Comparison of ENCODE assay signal across 11 cellular contexts in the genomic region with DNA sequence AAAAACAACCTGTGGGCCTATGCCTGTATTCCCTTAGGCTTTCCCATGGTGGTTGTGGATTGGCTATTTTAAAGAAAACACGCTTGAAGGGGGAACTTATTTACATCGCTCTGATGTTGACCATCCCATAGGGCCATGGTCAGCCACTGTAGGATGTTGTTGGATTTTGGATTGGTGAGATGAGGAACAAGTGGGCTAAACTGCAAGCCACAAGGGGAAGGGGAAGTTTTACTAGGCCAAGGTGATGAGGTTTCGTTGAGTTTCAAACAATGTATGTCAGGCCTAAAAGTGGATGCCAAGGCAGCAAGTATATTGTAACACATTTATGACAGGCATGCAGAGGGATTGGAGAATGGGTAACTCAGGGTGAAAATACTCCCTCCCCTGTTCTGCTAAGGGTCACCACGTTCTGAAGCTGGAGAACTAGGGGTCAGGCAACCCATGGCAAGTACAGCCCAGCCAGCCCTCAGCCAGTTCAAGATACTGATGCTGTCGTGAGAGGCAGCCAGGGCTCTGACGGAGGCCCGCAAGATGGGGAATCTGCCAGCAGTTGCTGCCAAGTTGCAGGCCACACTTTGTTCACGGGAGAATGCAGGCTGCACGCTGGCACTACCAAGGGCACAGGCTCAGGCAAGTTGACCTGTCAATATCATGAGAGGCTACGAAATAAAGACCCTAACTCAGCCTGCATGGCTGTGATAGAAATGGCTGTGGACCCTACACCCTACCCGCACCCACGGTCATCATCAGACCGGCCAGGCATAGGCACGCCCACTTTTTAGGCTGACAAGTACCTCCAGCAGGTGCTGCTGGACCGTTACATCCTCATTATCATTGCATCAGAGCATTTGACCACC. TPM values are rescaled to one million over a fixed set of nuclear protein-coding genes. Genes with fewer than 3 reads are reported as not detected.
A peak's percentile ranks its signal among the peaks of the same experiment; 100 is the strongest.
DNase-seq lines count a peak whose midpoint lies in the region; ATAC-seq, FAIRE-seq and TF ChIP-seq lines count a peak whose summit lies in the region.
"Had no signal": no experiment of that assay in that cellular context is flagged by ENCODE, and none has a peak within 500 bp of the region (broad histone marks: within the 10 kb centered on the region; RNA-seq: fewer than 3 reads in every experiment).

No MANE protein-coding gene starts in this region.

- intact Hi-C loops in HepG2 (cut with micrococcal nuclease; ENCODE audit: unreplicated experiment), result no loop called here

- H4K20me1 ChIP-seq in HepG2 (ENCODE audit: insufficient read depth, low read length), result no peaks in the 10 kb centered on the region

- no peak overlapping the region for H2AFZ ChIP-seq in HepG2 (ENCODE audit: low read length)

- ATAC-seq in HepG2, result no peak

- TF ChIP-seq CTCF in RWPE1 (conservative IDR thresholded peaks at IDR 0.05; ENCODE audit: low read depth) (no peak), HepG2 (CRISPR knock-in tag; IDR thresholded peaks at IDR 0.05) (no peak), BE2C (IDR thresholded peaks at IDR 0.05; ENCODE audit: low read depth, low read length) (no peak)

- H3K27ac ChIP-seq in RWPE1 (peak overlapping the region; percentile 46), HepG2 (ENCODE audit: extremely low read length, insufficient read depth, low read length) (no peak overlapping the region)
- H3K27ac ChIP-seq: transverse colon had no signal

- DNase-seq in GM12892 (ENCODE audit: insufficient read length) (no peak), RWPE1 (ENCODE audit: low spot score) (no peak), HepG2 (ENCODE audit: low spot score) (no peak), BE2C (no peak), H4 (ENCODE audit: low spot score) (no peak), NCI-H345 (lab: John Stamatoyannopoulos, UW) (no peak)
- DNase-seq: activated T-cell treated with anti-CD3 and anti-CD28 coated beads, Interleukin-2, amount 50 U/mL, for 24 hours; NCI-H2171; transverse colon had no signal

- CTCF ChIA-PET in RWPE1 (lab: Yijun Ruan, JAX), result no interaction called here
- CTCF ChIA-PET in HepG2 (lab: Yijun Ruan, JAX; ENCODE audit: low intra/inter-chr PET ratio, low total read pairs), result no interaction called here

- H3K9ac ChIP-seq in HepG2 (ENCODE audit: insufficient read depth, low read depth, low read length), result no peak overlapping the region

- no TSS peak for BruUV-seq in HepG2 (replicated peaks; lab: Mats Ljungman, UMichigan)

- H3K27me3 ChIP-seq in HepG2 (ENCODE audit: control insufficient read depth in 1 of 2, insufficient read depth in 2 of 2, low read length in 2 of 2) (no peaks in the 10 kb centered on the region), BE2C (no peaks in the 10 kb centered on the region)
- H3K27me3 ChIP-seq: transverse colon had no signal

- no peak for TF ChIP-seq EP300 in HepG2 (IDR thresholded peaks at IDR 0.05; ENCODE audit: low read depth in 2 of 2, low read length in 2 of 2)
- no peak for TF ChIP-seq EP300 in HepG2 (CRISPR knock-in tag; IDR thresholded peaks at IDR 0.05; ENCODE audit: borderline replicate concordance)

- H3K79me2 ChIP-seq in HepG2 (ENCODE audit: insufficient read depth, low read length), result no peaks in the 10 kb centered on the region

- POLR2A ChIA-PET in RWPE1 (lab: Yijun Ruan, JAX; ENCODE audit: low non-redundant PET) (no interaction called here), HepG2 (lab: Yijun Ruan, JAX) (no interaction called here)

- no peak overlapping the region for H3K4me2 ChIP-seq in HepG2 (ENCODE audit: low read depth, low read length)

- FAIRE-seq in GM12892 (lab: Jason Lieb, UNC) (peak; percentile 73), HepG2 (lab: Jason Lieb, UNC) (no peak)
- FAIRE-seq: H1 had no signal

- no peak overlapping the region for H3K4me3 ChIP-seq in HepG2 (replicated peaks in 1 of 3; ENCODE audit: insufficient read depth in 1 of 3, low read depth in 2 of 3, low read length in 3 of 3)
- no peak overlapping the region for H3K4me3 ChIP-seq in BE2C (ENCODE audit: low read depth, low read length)
- H3K4me3 ChIP-seq: transverse colon had no signal

- peaks cover 4 to 16% of the 10 kb centered on the region in 2 experiments; a peak in 4 of 5 replicates for H3K36me3 ChIP-seq in HepG2 (replicated peaks in 1 of 2; ENCODE audit: control insufficient read depth in 1 of 2, insufficient read depth in 2 of 2, low read length in 2 of 2)
- peaks cover 15% of the 10 kb centered on the region for H3K36me3 ChIP-seq in BE2C

- in situ Hi-C loops in HepG2 (cut with HindIII; ENCODE audit: extremely low pct_ligation_motif_present, low pct_unique_long_range_greater_than_20kb), result no loop called here

- no peak for TF ChIP-seq RAD21 in HepG2 (CRISPR knock-in tag; IDR thresholded peaks at IDR 0.05)

- WGBS in HepG2 (ENCODE audit: low lambda C conversion rate), result 86% methylated on average over 11 of the region's 15 CpGs

- H3K4me1 ChIP-seq in HepG2 (ENCODE audit: insufficient read depth, low read length) (no peaks in the 10 kb centered on the region), BE2C (no peaks in the 10 kb centered on the region)
- H3K4me1 ChIP-seq: transverse colon had no signal

- TF ChIP-seq POLR2A in GM12892 (IDR thresholded peaks at IDR 0.05; ENCODE audit: low read depth, low read length) (0 out of 2 replicates have a peak, but pooled peaks have one; percentile 25), HepG2 (IDR thresholded peaks at IDR 0.05; ENCODE audit: insufficient read depth in 1 of 2, low read depth in 2 of 2, low read length in 2 of 2) (no peak)

- no peaks in the 10 kb centered on the region for H3K9me3 ChIP-seq in HepG2 (ENCODE audit: low read length)
- no peaks in the 10 kb centered on the region for H3K9me3 ChIP-seq in BE2C
- H3K9me3 ChIP-seq: transverse colon had no signal

RNA-seq across cellular contexts. Expression of gene IRGC, which starts 11.1 kb away (rescaled TPM):
- polyA plus RNA-seq in GM12892 (2012; ENCODE audit: missing spikeins), result not detected
- not detected in 2 replicates for total RNA-seq in HepG2 (2016; rRNA removed; fragmentation: Illumina TruSeq; extraction: Trizol)
- total RNA-seq in HepG2 (2016; cell fraction: cytosol; rRNA removed; fragmentation: Illumina TruSeq; extraction: Trizol; ENCODE audit: low read depth), result not detected in 2 replicates
- total RNA-seq in HepG2 (2016; cell fraction: insoluble cytoplasmic fraction; rRNA removed; fragmentation: Illumina TruSeq; extraction: Trizol), result not detected in 2 replicates
- not detected in 2 replicates for total RNA-seq in HepG2 (2016; cell fraction: membrane; rRNA removed; fragmentation: Illumina TruSeq; extraction: Trizol)
- total RNA-seq in HepG2 (2016; cell fraction: nucleus; rRNA removed; fragmentation: Illumina TruSeq; extraction: Trizol), result not detected in 2 replicates
- not detected in 2 replicates for polyA plus RNA-seq in HepG2 (2011; rRNA removed)
- not detected in 2 replicates for polyA plus RNA-seq in HepG2 (2011; cell fraction: cytosol; rRNA removed)
- polyA plus RNA-seq in HepG2 (2011; cell fraction: nucleus; rRNA removed), result not detected in 2 replicates
- not detected in 2 replicates for polyA plus RNA-seq in HepG2 (2012)
- polyA plus RNA-seq in HepG2 (2016; cell fraction: cytosol; fragmentation: Illumina TruSeq; extraction: Trizol; ENCODE audit: low read depth), result not detected in 2 replicates
- polyA plus RNA-seq in HepG2 (2016; cell fraction: insoluble cytoplasmic fraction; fragmentation: Illumina TruSeq; extraction: Trizol; ENCODE audit: low read depth), result not detected in 2 replicates
- not detected in 2 replicates for polyA plus RNA-seq in HepG2 (2016; cell fraction: membrane; fragmentation: Illumina TruSeq; extraction: Trizol; ENCODE audit: low read depth)
- not detected in 2 replicates for polyA plus RNA-seq in HepG2 (2016; cell fraction: nucleus; fragmentation: Illumina TruSeq; extraction: Trizol; ENCODE audit: insufficient read depth, low read depth)
- not detected in 2 replicates for polyA minus RNA-seq in HepG2 (2011; rRNA and poly(A)+ RNA removed; ENCODE audit: low replicate concordance)
- not detected in 2 replicates for polyA minus RNA-seq in HepG2 (2011; cell fraction: cytosol; rRNA and poly(A)+ RNA removed)
- not detected in 2 replicates for polyA minus RNA-seq in HepG2 (2011; cell fraction: nucleus; rRNA and poly(A)+ RNA removed)
- not detected for polyA plus RNA-seq in BE2C (2012; ENCODE audit: insufficient read depth, insufficient read length, low read depth)
- not detected in 2 replicates for total RNA-seq in H4 (2014; rRNA removed; shearing (Covaris generic))
- total RNA-seq: H1, skeletal muscle tissue, transverse colon had no signal
- polyA plus RNA-seq: H1 had no signal

RNA-seq across cellular contexts. Expression of gene SMG9, which starts 27.8 kb away (rescaled TPM):
- 21.9 TPM for polyA plus RNA-seq in GM12892 (2012; ENCODE audit: missing spikeins)
- total RNA-seq in HepG2 (2016; rRNA removed; fragmentation: Illumina TruSeq; extraction: Trizol), result 9.6 and 18.7 TPM in 2 replicates
- total RNA-seq in HepG2 (2016; cell fraction: cytosol; rRNA removed; fragmentation: Illumina TruSeq; extraction: Trizol; ENCODE audit: low read depth), result 4.7 and 6.3 TPM in 2 replicates
- 10.9 and 18.3 TPM in 2 replicates for total RNA-seq in HepG2 (2016; cell fraction: insoluble cytoplasmic fraction; rRNA removed; fragmentation: Illumina TruSeq; extraction: Trizol)
- total RNA-seq in HepG2 (2016; cell fraction: membrane; rRNA removed; fragmentation: Illumina TruSeq; extraction: Trizol), result 5.4 and 5.5 TPM in 2 replicates
- total RNA-seq in HepG2 (2016; cell fraction: nucleus; rRNA removed; fragmentation: Illumina TruSeq; extraction: Trizol), result 20.5 and 25.3 TPM in 2 replicates
- polyA plus RNA-seq in HepG2 (2011; rRNA removed), result 16.1 and 16.7 TPM in 2 replicates
- polyA plus RNA-seq in HepG2 (2011; cell fraction: cytosol; rRNA removed), result 4.3 and 6.9 TPM in 2 replicates
- 36.9 and 41.9 TPM in 2 replicates for polyA plus RNA-seq in HepG2 (2011; cell fraction: nucleus; rRNA removed)
- polyA plus RNA-seq in HepG2 (2012), result 12.3 and 15.7 TPM in 2 replicates
- polyA plus RNA-seq in HepG2 (2016; cell fraction: cytosol; fragmentation: Illumina TruSeq; extraction: Trizol; ENCODE audit: low read depth), result 2.4 and 2.9 TPM in 2 replicates
- polyA plus RNA-seq in HepG2 (2016; cell fraction: insoluble cytoplasmic fraction; fragmentation: Illumina TruSeq; extraction: Trizol; ENCODE audit: low read depth), result 16.1 and 23.3 TPM in 2 replicates
- polyA plus RNA-seq in HepG2 (2016; cell fraction: membrane; fragmentation: Illumina TruSeq; extraction: Trizol; ENCODE audit: low read depth), result 3.6 and 4.5 TPM in 2 replicates
- polyA plus RNA-seq in HepG2 (2016; cell fraction: nucleus; fragmentation: Illumina TruSeq; extraction: Trizol; ENCODE audit: insufficient read depth, low read depth), result 70.5 and 75.9 TPM in 2 replicates
- 12.4 and 18.2 TPM in 2 replicates for polyA minus RNA-seq in HepG2 (2011; rRNA and poly(A)+ RNA removed; ENCODE audit: low replicate concordance)
- polyA minus RNA-seq in HepG2 (2011; cell fraction: cytosol; rRNA and poly(A)+ RNA removed), result 2.9 and 3.6 TPM in 2 replicates
- 16.5 and 18.7 TPM in 2 replicates for polyA minus RNA-seq in HepG2 (2011; cell fraction: nucleus; rRNA and poly(A)+ RNA removed)
- 22.4 TPM for polyA plus RNA-seq in BE2C (2012; ENCODE audit: insufficient read depth, insufficient read length, low read depth)
- 7.9 and 14.9 TPM in 2 replicates for total RNA-seq in H4 (2014; rRNA removed; shearing (Covaris generic))

RNA-seq across cellular contexts. Expression of gene KCNN4, which starts 53.8 kb away (rescaled TPM):
- polyA plus RNA-seq in GM12892 (2012; ENCODE audit: missing spikeins), result 41.1 TPM
- 0.13 TPM in 1 of 2 replicates, not detected in the other for total RNA-seq in HepG2 (2016; rRNA removed; fragmentation: Illumina TruSeq; extraction: Trizol)
- not detected in 2 replicates for total RNA-seq in HepG2 (2016; cell fraction: cytosol; rRNA removed; fragmentation: Illumina TruSeq; extraction: Trizol; ENCODE audit: low read depth)
- 0.15 TPM in 1 of 2 replicates, not detected in the other for total RNA-seq in HepG2 (2016; cell fraction: insoluble cytoplasmic fraction; rRNA removed; fragmentation: Illumina TruSeq; extraction: Trizol)
- total RNA-seq in HepG2 (2016; cell fraction: membrane; rRNA removed; fragmentation: Illumina TruSeq; extraction: Trizol), result not detected in 2 replicates
- 0.50 TPM in 1 of 2 replicates, not detected in the other for total RNA-seq in HepG2 (2016; cell fraction: nucleus; rRNA removed; fragmentation: Illumina TruSeq; extraction: Trizol)
- polyA plus RNA-seq in HepG2 (2011; rRNA removed), result 0.25 and 0.60 TPM in 2 replicates
- polyA plus RNA-seq in HepG2 (2011; cell fraction: cytosol; rRNA removed), result 0.18 and 0.19 TPM in 2 replicates
- 0.92 and 1.2 TPM in 2 replicates for polyA plus RNA-seq in HepG2 (2011; cell fraction: nucleus; rRNA removed)
- 0.19 TPM in 1 of 2 replicates, not detected in the other for polyA plus RNA-seq in HepG2 (2012)
- 0.06 TPM in 1 of 2 replicates, not detected in the other for polyA plus RNA-seq in HepG2 (2016; cell fraction: cytosol; fragmentation: Illumina TruSeq; extraction: Trizol; ENCODE audit: low read depth)
- polyA plus RNA-seq in HepG2 (2016; cell fraction: insoluble cytoplasmic fraction; fragmentation: Illumina TruSeq; extraction: Trizol; ENCODE audit: low read depth), result not detected in 2 replicates
- not detected in 2 replicates for polyA plus RNA-seq in HepG2 (2016; cell fraction: membrane; fragmentation: Illumina TruSeq; extraction: Trizol; ENCODE audit: low read depth)
- 0.37 and 0.55 TPM in 2 replicates for polyA plus RNA-seq in HepG2 (2016; cell fraction: nucleus; fragmentation: Illumina TruSeq; extraction: Trizol; ENCODE audit: insufficient read depth, low read depth)
- polyA minus RNA-seq in HepG2 (2011; rRNA and poly(A)+ RNA removed; ENCODE audit: low replicate concordance), result 0.16 and 81.5 TPM in 2 replicates
- polyA minus RNA-seq in HepG2 (2011; cell fraction: cytosol; rRNA and poly(A)+ RNA removed), result 0.89 and 0.97 TPM in 2 replicates
- 0.64 TPM in 1 of 2 replicates, not detected in the other for polyA minus RNA-seq in HepG2 (2011; cell fraction: nucleus; rRNA and poly(A)+ RNA removed)
- polyA plus RNA-seq in BE2C (2012; ENCODE audit: insufficient read depth, insufficient read length, low read depth), result 0.66 TPM
- total RNA-seq in H4 (2014; rRNA removed; shearing (Covaris generic)), result 1.2 and 3.1 TPM in 2 replicates

RNA-seq across cellular contexts. Expression of gene PLAUR, which starts 57.0 kb away (rescaled TPM):
- polyA plus RNA-seq in GM12892 (2012; ENCODE audit: missing spikeins), result 5.9 TPM
- 2.2 and 2.5 TPM in 2 replicates for total RNA-seq in HepG2 (2016; rRNA removed; fragmentation: Illumina TruSeq; extraction: Trizol)
- 1.1 and 2.5 TPM in 2 replicates for total RNA-seq in HepG2 (2016; cell fraction: cytosol; rRNA removed; fragmentation: Illumina TruSeq; extraction: Trizol; ENCODE audit: low read depth)
- 1.8 and 2.2 TPM in 2 replicates for total RNA-seq in HepG2 (2016; cell fraction: insoluble cytoplasmic fraction; rRNA removed; fragmentation: Illumina TruSeq; extraction: Trizol)
- 1.2 and 2.1 TPM in 2 replicates for total RNA-seq in HepG2 (2016; cell fraction: membrane; rRNA removed; fragmentation: Illumina TruSeq; extraction: Trizol)
- total RNA-seq in HepG2 (2016; cell fraction: nucleus; rRNA removed; fragmentation: Illumina TruSeq; extraction: Trizol), result 1.4 and 3.2 TPM in 2 replicates
- polyA plus RNA-seq in HepG2 (2011; rRNA removed), result 2.9 and 3.9 TPM in 2 replicates
- polyA plus RNA-seq in HepG2 (2011; cell fraction: cytosol; rRNA removed), result 2.1 and 2.9 TPM in 2 replicates
- polyA plus RNA-seq in HepG2 (2011; cell fraction: nucleus; rRNA removed), result 8.0 and 8.8 TPM in 2 replicates
- polyA plus RNA-seq in HepG2 (2012), result 2.0 and 2.1 TPM in 2 replicates
- polyA plus RNA-seq in HepG2 (2016; cell fraction: cytosol; fragmentation: Illumina TruSeq; extraction: Trizol; ENCODE audit: low read depth), result 0.71 and 1.1 TPM in 2 replicates
- polyA plus RNA-seq in HepG2 (2016; cell fraction: insoluble cytoplasmic fraction; fragmentation: Illumina TruSeq; extraction: Trizol; ENCODE audit: low read depth), result 2.7 and 2.8 TPM in 2 replicates
- 1.1 and 1.3 TPM in 2 replicates for polyA plus RNA-seq in HepG2 (2016; cell fraction: membrane; fragmentation: Illumina TruSeq; extraction: Trizol; ENCODE audit: low read depth)
- 6.9 and 8.6 TPM in 2 replicates for polyA plus RNA-seq in HepG2 (2016; cell fraction: nucleus; fragmentation: Illumina TruSeq; extraction: Trizol; ENCODE audit: insufficient read depth, low read depth)
- 2.8 and 50.5 TPM in 2 replicates for polyA minus RNA-seq in HepG2 (2011; rRNA and poly(A)+ RNA removed; ENCODE audit: low replicate concordance)
- polyA minus RNA-seq in HepG2 (2011; cell fraction: cytosol; rRNA and poly(A)+ RNA removed), result 1.3 and 2.9 TPM in 2 replicates
- polyA minus RNA-seq in HepG2 (2011; cell fraction: nucleus; rRNA and poly(A)+ RNA removed), result 1.4 and 1.7 TPM in 2 replicates
- 0.66 TPM for polyA plus RNA-seq in BE2C (2012; ENCODE audit: insufficient read depth, insufficient read length, low read depth)
- total RNA-seq in H4 (2014; rRNA removed; shearing (Covaris generic)), result 41.3 and 53.7 TPM in 2 replicates
